21 cellular contexts compared by ENCODE assay signal in the genomic region with DNA sequence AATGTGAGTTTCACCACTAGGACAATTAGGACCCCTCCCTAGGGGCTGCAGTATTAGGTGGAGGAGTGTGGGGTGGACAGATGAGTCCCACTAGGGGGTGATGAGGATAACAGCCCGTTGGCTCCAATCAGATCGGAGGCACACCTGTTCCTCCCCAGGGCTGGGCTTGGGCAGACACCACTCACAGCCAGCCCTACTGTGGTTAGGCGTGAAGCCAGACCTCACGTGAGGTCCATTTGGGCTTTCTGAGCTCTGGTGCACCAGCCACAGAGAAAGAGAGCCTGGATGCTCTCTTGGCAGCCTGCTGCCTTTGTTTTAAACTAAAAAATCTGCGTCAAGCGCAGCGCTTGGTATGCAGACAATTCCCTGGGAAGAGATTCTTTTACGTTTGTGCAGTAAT.
"Had no signal": no experiment of that assay in that cellular context is flagged by ENCODE, and none has a peak within 500 bp of the region (broad histone marks: within the 10 kb centered on the region; RNA-seq: fewer than 3 reads in every experiment).

No MANE protein-coding gene starts in this region.

- H3K36me3 Mint-ChIP-seq: activated CD4-positive, alpha-beta memory T cell treated with anti-CD3 and anti-CD28 coated beads for 36 hours; activated naive CD8-positive, alpha-beta T cell; T-cell had no signal

- H3K4me3 Mint-ChIP-seq: activated CD4-positive, alpha-beta memory T cell treated with anti-CD3 and anti-CD28 coated beads for 36 hours; activated CD4-positive, alpha-beta T cell treated with anti-CD3 and anti-CD28 coated beads, Interleukin-2, amount 10 ng/mL, durations not matched to agents 7 days and 5 days; activated naive CD4-positive, alpha-beta T cell treated with anti-CD3 and anti-CD28 coated beads for 36 hours; activated naive CD8-positive, alpha-beta T cell; activated T-helper 17 cell treated with anti-CD3 and anti-CD28 coated beads, Interleukin-2, amount 50 U/mL, for 72 hours; brain; central memory CD8-positive, alpha-beta T cell; T-cell had no signal

- H3K27me3 Mint-ChIP-seq: brain had no signal

- H3K9me3 Mint-ChIP-seq: activated CD4-positive, alpha-beta T cell treated with anti-CD3 and anti-CD28 coated beads, Interleukin-2, amount 10 ng/mL, durations not matched to agents 7 days and 5 days; activated T-helper 17 cell treated with anti-CD3 and anti-CD28 coated beads, Interleukin-2, amount 50 U/mL, for 72 hours had no signal

- H3K4me1 Mint-ChIP-seq: activated CD4-positive, alpha-beta T cell treated with anti-CD3 and anti-CD28 coated beads, Interleukin-2, amount 10 ng/mL, durations not matched to agents 7 days and 5 days; activated T-helper 17 cell treated with anti-CD3 and anti-CD28 coated beads, Interleukin-2, amount 50 U/mL, for 72 hours; central memory CD8-positive, alpha-beta T cell had no signal

- H3K27ac ChIP-seq: VCaP had no signal

- H3K27ac Mint-ChIP-seq: activated CD4-positive, alpha-beta memory T cell treated with anti-CD3 and anti-CD28 coated beads for 36 hours; activated CD4-positive, alpha-beta T cell treated with anti-CD3 and anti-CD28 coated beads, Interleukin-2, amount 10 ng/mL, durations not matched to agents 7 days and 5 days; activated naive CD4-positive, alpha-beta T cell treated with anti-CD3 and anti-CD28 coated beads for 36 hours; activated naive CD8-positive, alpha-beta T cell; activated T-helper 17 cell treated with anti-CD3 and anti-CD28 coated beads, Interleukin-2, amount 50 U/mL, for 72 hours; T-cell had no signal

- DNase-seq: activated CD4-positive, alpha-beta memory T cell treated with anti-CD3 and anti-CD28 coated beads for 36 hours; activated CD4-positive, alpha-beta T cell treated with anti-CD3 and anti-CD28 coated beads, Interleukin-2, amount 10 ng/mL, durations not matched to agents 7 days and 5 days; activated CD4-positive, CD25-positive, alpha-beta regulatory T cell; activated CD8-positive, alpha-beta memory T cell treated with anti-CD3 and anti-CD28 coated beads for 24 hours; activated gamma-delta T cell; activated naive CD4-positive, alpha-beta T cell treated with anti-CD3 and anti-CD28 coated beads for 36 hours; activated T-cell treated with anti-CD3 and anti-CD28 coated beads for 4 hours; activated T-cell treated with anti-CD3 and anti-CD28 coated beads, Interleukin-2, amount 50 U/mL, for 48 hours; amygdala; Kasumi-1; KBM-7; NCI-H1417; NCI-H1930; NCI-H748 treated with DMSO at 0.1 percent for 48 hours; SIG-M5; T-cell had no signal
